In genomic region chr2:200752835-200753234, GRCh38 we compare ENCODE assay signal across 27 cellular contexts.
"Had no signal": no experiment of that assay in that cellular context is flagged by ENCODE, and none has a peak within 500 bp of the region (broad histone marks: within the 10 kb centered on the region; RNA-seq: fewer than 3 reads in every experiment).

No MANE protein-coding gene starts in this region.

- H3K36me3 ChIP-seq: stomach, suprapubic skin, thoracic aorta, thyroid gland, tibial artery, tibial nerve, transverse colon, upper lobe of left lung, upper lobe of right lung, uterus, vagina had no signal

- H3K27me3 ChIP-seq: stomach, suprapubic skin, testis, tibial artery, tibial nerve, transverse colon, upper lobe of left lung, upper lobe of right lung, uterus, vagina had no signal

- H3K9me3 ChIP-seq: stomach, suprapubic skin, testis, thoracic aorta, thyroid gland, tibial artery, tibial nerve, transverse colon, upper lobe of left lung, upper lobe of right lung, uterus, vagina had no signal

- ATAC-seq: stimulated activated effector memory CD8-positive, alpha-beta T cell treated with anti-CD3 and anti-CD28 coated beads, Interleukin-12 subunit alpha, Interleukin-12 subunit beta, amount 100 ng/mL, for 72 hours; stimulated activated memory B cell treated with anti-CD40 and anti-IgM and Interleukin-4, amounts not matched to agents 10 μg/mL and 1 μg/mL and 100 μg/mL, for 72 hours; stimulated activated naive B cell treated with anti-CD40 and anti-IgM and Interleukin-4, amounts not matched to agents 10 μg/mL and 1 μg/mL and 100 μg/mL, for 72 hours; stimulated activated naive CD8-positive, alpha-beta T cell treated with anti-CD3 and anti-CD28 coated beads, Interleukin-15, amount 100 ng/mL, for 72 hours; stimulated activated naive CD8-positive, alpha-beta T cell treated with anti-CD3 and anti-CD28 coated beads, Interleukin-15, Interleukin-2, amounts not matched to agents 100 U/mL and 50 U/mL, for 24 hours; upper lobe of right lung had no signal

- H3K27ac ChIP-seq: stomach, suprapubic skin, testis, thyroid gland, transverse colon, upper lobe of left lung, upper lobe of right lung, uterus, vagina had no signal

- DNase-seq: stimulated activated CD4-positive, alpha-beta T cell treated with anti-CD3 and anti-CD28 coated beads, Interleukin-2, amount 100 ng/mL, for 48 hours; stimulated activated CD4-positive, alpha-beta T cell treated with anti-CD3 and anti-CD28 coated beads, Interleukin-4, amount 100 ng/mL, for 1 hour; stimulated activated CD4-positive, alpha-beta T cell treated with anti-CD3 and anti-CD28 coated beads, Interleukin-4, amount 100 ng/mL, for 24 hours; stimulated activated CD4-positive, alpha-beta T cell treated with anti-CD3 and anti-CD28 coated beads, Interleukin-4, amount 100 ng/mL, for 4 hours; stimulated activated CD8-positive, alpha-beta memory T cell treated with anti-CD3 and anti-CD28 coated beads, Interleukin-4, amount 100 ng/mL, for 48 hours; stimulated activated naive B cell treated with anti-CD40 and anti-IgM and Interleukin-4, amounts not matched to agents 10 μg/mL and 1 μg/mL and 100 μg/mL, for 72 hours; stimulated activated naive CD4-positive, alpha-beta T cell; stimulated activated naive CD4-positive, alpha-beta T cell treated with Interleukin-2 at 50 U/mL for 16 hours; stimulated activated naive CD8-positive, alpha-beta T cell treated with anti-CD3 and anti-CD28 coated beads, Interleukin-15, amount 100 ng/mL, for 72 hours; stimulated activated naive CD8-positive, alpha-beta T cell treated with anti-CD3 and anti-CD28 coated beads, Interleukin-15, Interleukin-2, amounts not matched to agents 100 U/mL and 50 U/mL, for 24 hours; stomach; substantia nigra; testis; thyroid gland; tibial artery; trophoblast cell; upper lobe of left lung; upper lobe of right lung; uterus had no signal

- H3K4me1 ChIP-seq: suprapubic skin, thyroid gland, upper lobe of right lung, uterus, vagina had no signal

- FAIRE-seq: urothelium cell line had no signal

- H3K4me3 ChIP-seq: stomach, suprapubic skin, testis, thoracic aorta, thyroid gland, tibial artery, tibial nerve, transverse colon, upper lobe of left lung, upper lobe of right lung, uterus, vagina had no signal
